ENCODE assay signal across 8 cellular contexts in genomic region chr6:28747631-28748157, GRCh38.
DNase-seq lines count a peak whose midpoint lies in the region; FAIRE-seq and TF ChIP-seq lines count a peak whose summit lies in the region.

No MANE protein-coding gene starts in this region.

- DNase-seq in EH (ENCODE audit: low read depth) (peak; percentile 73), LHCN-M2 (ENCODE audit: low read depth) (peak; percentile 85), UCSD-AML1 (lab: John Stamatoyannopoulos, UW; ENCODE audit: unreplicated experiment) (peak; percentile 51), inferior parietal cortex (ENCODE audit: extremely low spot score) (peak; percentile 59), frontal cortex (ENCODE audit: low spot score in 2 of 2) (no peak), globus pallidus (ENCODE audit: low spot score) (no peak), GM12892 (ENCODE audit: insufficient read length) (no peak)
- DNase-seq in activated effector memory CD4-positive, alpha-beta T cell treated with anti-CD3 and anti-CD28 coated beads, Interleukin-2, amount 50 U/mL, for 16 hours = no peak

- no peak for TF ChIP-seq POLR2A in GM12892 (IDR thresholded peaks at IDR 0.05; ENCODE audit: low read depth, low read length)

- FAIRE-seq in frontal cortex (lab: Jason Lieb, UNC) (no peak), GM12892 (lab: Jason Lieb, UNC) (no peak)

Comparison
In these comparisons a context has a peak if more than half of its experiments do, and no peak if none do; other contexts are left out.
1. DNase-seq: peak in EH (single experiment), LHCN-M2 (single experiment), UCSD-AML1 (single experiment) and inferior parietal cortex (single experiment); none in frontal cortex (0 of 2), activated effector memory CD4-positive, alpha-beta T cell treated with anti-CD3 and anti-CD28 coated beads, Interleukin-2, amount 50 U/mL, for 16 hours (single experiment), globus pallidus (single experiment) and GM12892 (single experiment).